8 cellular contexts compared by ENCODE assay signal in genomic region chr3:112128843-112129727, GRCh38. TPM values are rescaled to one million over a fixed set of nuclear protein-coding genes. Genes with fewer than 3 reads are reported as not detected.
A peak's percentile ranks its signal among the peaks of the same experiment; 100 is the strongest.
DNase-seq lines count a peak whose midpoint lies in the region; ATAC-seq lines count a peak whose summit lies in the region.

No MANE protein-coding gene starts in this region.

- H3K4me3 Mint-ChIP-seq in activated CD8-positive, alpha-beta T cell treated with anti-CD3 and anti-CD28 coated beads, Interleukin-2, amount 10 ng/mL, durations not matched to agents 7 days and 5 days, result no peak overlapping the region

- H3K4me3 ChIP-seq in BLaER1 (peak overlapping the region; percentile 68), mesendoderm (ENCODE audit: low read length) (no peak overlapping the region)

- H2BK15ac ChIP-seq in mesendoderm (replicated peaks; ENCODE audit: low read depth), result no peak overlapping the region

- H3K56ac ChIP-seq in mesendoderm (ENCODE audit: low read length), result no peak overlapping the region

- intact Hi-C loops in posterior cingulate gyrus (cut with DNase I), result no loop called here

- H3K36me3 Mint-ChIP-seq in activated CD8-positive, alpha-beta T cell treated with anti-CD3 and anti-CD28 coated beads, Interleukin-2, amount 10 ng/mL, durations not matched to agents 7 days and 5 days (ENCODE audit: low read depth), result peaks cover 23% of the 10 kb centered on the region

- no peak overlapping the region for H3K18ac ChIP-seq in mesendoderm (ENCODE audit: low read length)

- no peak overlapping the region for H3K23ac ChIP-seq in mesendoderm (ENCODE audit: low read length)

- POLR2A ChIA-PET in activated CD8-positive, alpha-beta T cell treated with anti-CD3 and anti-CD28 coated beads, Interleukin-2, amount 10 ng/mL, durations not matched to agents 7 days and 5 days (lab: Charles Lee), result interaction anchor here (1.2 kb wide), 1 partner anchor 12 kb away, joined by 5 read pairs; no protein-coding TSS in a partner anchor

- H2BK120ac ChIP-seq in mesendoderm (ENCODE audit: low read depth, low read length), result no peak overlapping the region

- WGBS in mesendoderm (ENCODE audit: extremely low coverage, insufficient coverage, low lambda C conversion rate), result no CpG with 5 or more reads among the region's 7 CpGs

- no peak overlapping the region for H3K4ac ChIP-seq in mesendoderm (ENCODE audit: low read depth, low read length)

- H3K79me1 ChIP-seq in mesendoderm (ENCODE audit: low read length), result no peaks in the 10 kb centered on the region

- H3K9me3 ChIP-seq in BLaER1, result no peaks in the 10 kb centered on the region

- peak; percentile 66 for DNase-seq in activated CD8-positive, alpha-beta T cell treated with anti-CD3 and anti-CD28 coated beads, Interleukin-2, amount 10 ng/mL, durations not matched to agents 7 days and 5 days
- DNase-seq in mesendoderm, result peak; percentile 94
- no peak for DNase-seq in posterior cingulate gyrus
- no peak for DNase-seq in SIG-M5 (lab: John Stamatoyannopoulos, UW)
- no peak for DNase-seq in NCI-H526 (lab: John Stamatoyannopoulos, UW)

- H3K27me3 Mint-ChIP-seq in activated CD8-positive, alpha-beta T cell treated with anti-CD3 and anti-CD28 coated beads, Interleukin-2, amount 10 ng/mL, durations not matched to agents 7 days and 5 days (ENCODE audit: low read depth), result no peaks in the 10 kb centered on the region

- ATAC-seq in GM19438 (IDR thresholded peaks at IDR 0.05; ENCODE audit: low read depth, unreplicated experiment) (peak; percentile 34), HG03520 (IDR thresholded peaks at IDR 0.05; ENCODE audit: unreplicated experiment) (peak; percentile 61)
- peak; percentile 78 for ATAC-seq in activated CD8-positive, alpha-beta T cell treated with anti-CD3 and anti-CD28 coated beads, Interleukin-2, amount 10 ng/mL, durations not matched to agents 7 days and 5 days

- no peaks in the 10 kb centered on the region for H3K9me3 Mint-ChIP-seq in activated CD8-positive, alpha-beta T cell treated with anti-CD3 and anti-CD28 coated beads, Interleukin-2, amount 10 ng/mL, durations not matched to agents 7 days and 5 days (ENCODE audit: insufficient read depth)

- no peak overlapping the region for H4K5ac ChIP-seq in mesendoderm (ENCODE audit: low read length)

- H3K4me1 Mint-ChIP-seq in activated CD8-positive, alpha-beta T cell treated with anti-CD3 and anti-CD28 coated beads, Interleukin-2, amount 10 ng/mL, durations not matched to agents 7 days and 5 days (ENCODE audit: low read depth), result peaks cover 75% of the 10 kb centered on the region

- H3K4me2 ChIP-seq in BLaER1 (peak overlapping the region; percentile 83), mesendoderm (ENCODE audit: low read length) (no peak overlapping the region)

- H3K79me2 ChIP-seq in mesendoderm (ENCODE audit: control insufficient read depth, insufficient read depth, low read length), result no peaks in the 10 kb centered on the region

- H3K27ac Mint-ChIP-seq in activated CD8-positive, alpha-beta T cell treated with anti-CD3 and anti-CD28 coated beads, Interleukin-2, amount 10 ng/mL, durations not matched to agents 7 days and 5 days, result peak overlapping the region; percentile 56

- H3K27ac ChIP-seq in BLaER1 (peak overlapping the region; percentile 90), mesendoderm (ENCODE audit: low read depth, low read length) (no peak overlapping the region)

- no peak overlapping the region for H2AK5ac ChIP-seq in mesendoderm (ENCODE audit: low read length)

- H3K27me3 ChIP-seq in BLaER1 (no peaks in the 10 kb centered on the region), mesendoderm (ENCODE audit: insufficient read depth, low read length, poor library complexity) (no peaks in the 10 kb centered on the region)

- H4K8ac ChIP-seq in mesendoderm (ENCODE audit: low read depth, low read length), result no peak overlapping the region

- no peak overlapping the region for H2BK5ac ChIP-seq in mesendoderm (ENCODE audit: low read length)

- H3K9ac ChIP-seq in BLaER1 (0 out of 2 replicates have a peak overlapping the region, but pooled peaks have one; percentile 0), mesendoderm (ENCODE audit: low read length) (no peak overlapping the region)

- CTCF ChIA-PET in activated CD8-positive, alpha-beta T cell treated with anti-CD3 and anti-CD28 coated beads, Interleukin-2, amount 10 ng/mL, durations not matched to agents 7 days and 5 days (lab: Charles Lee), result interaction anchor here (0.7 to 4.1 kb wide), 6 partner anchors 8 to 165 kb away, joined by 3 to 29 read pairs (median 4); partner anchors contain the start of gene SLC9C1

- H4K20me1 ChIP-seq in BLaER1, result no peaks in the 10 kb centered on the region

- H3K36me3 ChIP-seq in BLaER1 (peaks cover 9% of the 10 kb centered on the region), mesendoderm (ENCODE audit: control insufficient read depth, insufficient read depth, low read length) (no peaks in the 10 kb centered on the region)

- H3K4me1 ChIP-seq in BLaER1 (peaks cover 100% of the 10 kb centered on the region), mesendoderm (ENCODE audit: control insufficient read depth, low read depth, low read length) (peaks cover 9% of the 10 kb centered on the region)

RNA-seq across cellular contexts. Expression of gene GCSAM, which starts 4.0 kb away (rescaled TPM):
- total RNA-seq in activated CD8-positive, alpha-beta T cell treated with anti-CD3 and anti-CD28 coated beads, Interleukin-2, amount 10 ng/mL, durations not matched to agents 7 days and 5 days, result 1 to 10 TPM; 5.6 to 6.9 TPM
- not detected for polyA plus RNA-seq in mesendoderm (2013, experiment 1 of 2)
- polyA plus RNA-seq in mesendoderm (2013, experiment 2 of 2), result not detected

RNA-seq across cellular contexts. Expression of gene C3orf52, which starts 42.9 kb away (rescaled TPM):
- total RNA-seq in activated CD8-positive, alpha-beta T cell treated with anti-CD3 and anti-CD28 coated beads, Interleukin-2, amount 10 ng/mL, durations not matched to agents 7 days and 5 days, result 1 to 10 TPM; 2.3 to 2.5 TPM
- polyA plus RNA-seq in mesendoderm (2013, experiment 1 of 2), result 6.2 TPM
- polyA plus RNA-seq in mesendoderm (2013, experiment 2 of 2), result 6.9 TPM

Comparison
In these comparisons a context has a peak if more than half of its experiments do, and no peak if none do; other contexts are left out.
1. DNase-seq: peak in activated CD8-positive, alpha-beta T cell treated with anti-CD3 and anti-CD28 coated beads, Interleukin-2, amount 10 ng/mL, durations not matched to agents 7 days and 5 days (single experiment) and mesendoderm (single experiment); none in posterior cingulate gyrus (0 of 10), SIG-M5 (single experiment) and NCI-H526 (0 of 2).
2. Peak in every context shown above with its lines, with median percentiles within 50 percentile points of each other: ATAC-seq.